ENCODE assay signal across 9 cellular contexts in genomic region chr1:145280638-145281036, GRCh38. TPM values are rescaled to one million over a fixed set of nuclear protein-coding genes. Genes with fewer than 3 reads are reported as not detected.
DNase-seq lines count a peak whose midpoint lies in the region; ATAC-seq and TF ChIP-seq lines count a peak whose summit lies in the region.
"Not testable (repeated sequence)": the region's sequence is repeated elsewhere in the genome, so short reads cannot be mapped to it uniquely, and the experiment has no call there.
"Had no signal": no experiment of that assay in that cellular context is flagged by ENCODE, and none has a peak within 500 bp of the region (broad histone marks: within the 10 kb centered on the region; RNA-seq: fewer than 3 reads in every experiment).

No MANE protein-coding gene starts in this region.

- TF ChIP-seq EP300 in gastroesophageal sphincter (IDR thresholded peaks at IDR 0.05): not testable (repeated sequence)

- H3K27ac ChIP-seq in gastroesophageal sphincter (peak overlapping the region; percentile 81 to 94 (median 86)), thyroid gland (peak overlapping the region; percentile 80 to 90 (median 82))

- not testable (repeated sequence) for H3K27me3 ChIP-seq in gastroesophageal sphincter, thyroid gland

- peak overlapping the region; percentile 81 to 100 (median 99) for H3K4me3 Mint-ChIP-seq in T-cell

- TF ChIP-seq CTCF in gastroesophageal sphincter (IDR thresholded peaks at IDR 0.05); thyroid gland (IDR thresholded peaks at IDR 0.05): not testable (repeated sequence)

- H3K27me3 Mint-ChIP-seq in T-cell: not testable (repeated sequence)

- not testable (repeated sequence) for H3K9me3 ChIP-seq in gastroesophageal sphincter, thyroid gland

- H3K27ac Mint-ChIP-seq in T-cell: peak overlapping the region; percentile 98 to 99

- POLR2A ChIA-PET in T-cell (lab: Charles Lee): interaction anchor here in 1 of 2 donors (0.7 kb wide), 1 partner anchor 716 kb away, joined by 5 read pairs; the partner anchor contains the start of gene TXNIP

- CTCF ChIA-PET in T-cell (lab: Charles Lee): not testable (repeated sequence)

- DNase-seq in NCI-H2029 (lab: John Stamatoyannopoulos, UW) (peak; percentile 64), T-cell (peak in 33 of 34 experiments; percentile 42 to 87 (median 63)), posterior cingulate gyrus (peak; percentile 11 to 94 (median 51)), thyroid gland (peak; percentile 60 to 69)
- DNase-seq in activated naive CD4-positive, alpha-beta T cell treated with Interleukin-2 at 50 U/mL for 16 hours: peak; percentile 68

- not testable (repeated sequence) for H3K36me3 Mint-ChIP-seq in T-cell

- peak; percentile 75 for ATAC-seq in GM18868 (IDR thresholded peaks at IDR 0.05; ENCODE audit: unreplicated experiment)
- ATAC-seq in HG02981 (IDR thresholded peaks at IDR 0.05; ENCODE audit: unreplicated experiment): peak; percentile 69
- peak; percentile 54 to 72 (median 60) for ATAC-seq in T-cell (replicated peaks in 1 of 4)
- ATAC-seq in gastroesophageal sphincter: peak; percentile 87

- not testable (repeated sequence) for H3K4me1 ChIP-seq in gastroesophageal sphincter, thyroid gland

- WGBS in gastroesophageal sphincter (ENCODE audit: low coverage in 1 of 2), 2 donors: 1% methylated on average over 14 of the region's 24 CpGs; no CpG with 5 or more reads in 1 of the 2 donors
- WGBS in thyroid gland, 2 donors: 1 to 2% methylated on average over 12 to 17 of the region's 24 CpGs

- peaks cover 5 to 13% (median 7%) of the 10 kb centered on the region in 3 donors for H3K4me1 Mint-ChIP-seq in T-cell

- not testable (repeated sequence) for TF ChIP-seq POLR2A in gastroesophageal sphincter (IDR thresholded peaks at IDR 0.05)
- TF ChIP-seq POLR2A in thyroid gland (IDR thresholded peaks at IDR 0.05): peak in 1 of 2 donors; percentile 54

- not testable (repeated sequence) for H3K36me3 ChIP-seq in gastroesophageal sphincter, thyroid gland

- H3K4me3 ChIP-seq in gastroesophageal sphincter (peak overlapping the region; percentile 56 to 95), thyroid gland (replicated peaks in 1 of 3) (peak overlapping the region in 1 of 3 donors; percentile 24)

- intact Hi-C loops in posterior cingulate gyrus (cut with DNase I); thyroid gland (cut with DNase I): not testable (repeated sequence)

- not testable (repeated sequence) for H3K9me3 Mint-ChIP-seq in T-cell

RNA-seq across cellular contexts. Expression of gene PPIAL4D, which starts 38.7 kb away (rescaled TPM):
- total RNA-seq in T-cell (1 to 10 TPM in 1 of 5 donors, under 1 TPM in 1, not detected in 3; 0.98 to 1.4 TPM), gastroesophageal sphincter (not detected), thyroid gland (not detected)
- total RNA-seq: fibroblast of lung had no signal
